Comparison of ENCODE assay signal across 9 cellular contexts in genomic region chr5:83026930-83027687, GRCh38. TPM values are rescaled to one million over a fixed set of nuclear protein-coding genes. Genes with fewer than 3 reads are reported as not detected.
DNase-seq lines count a peak whose midpoint lies in the region; ATAC-seq, FAIRE-seq and TF ChIP-seq lines count a peak whose summit lies in the region.
"Had no signal": no experiment of that assay in that cellular context is flagged by ENCODE, and none has a peak within 500 bp of the region (broad histone marks: within the 10 kb centered on the region; RNA-seq: fewer than 3 reads in every experiment).

No MANE protein-coding gene starts in this region.

- no peak overlapping the region for H3K4me3 ChIP-seq in OCI-LY7 (ENCODE audit: low read depth, low read length, poor library complexity, severe bottlenecking)
- no peak overlapping the region for H3K4me3 ChIP-seq in neural progenitor cell
- H3K4me3 ChIP-seq: skin epidermis had no signal

- H3K9me3 ChIP-seq in OCI-LY7 (ENCODE audit: low read length) (no peaks in the 10 kb centered on the region), neural progenitor cell (ENCODE audit: low read depth) (no peaks in the 10 kb centered on the region)

- no peak overlapping the region for H3K4me3 Mint-ChIP-seq in neural progenitor cell

- H4K20me1 ChIP-seq in OCI-LY7 (ENCODE audit: insufficient read depth, low read length) (no peaks in the 10 kb centered on the region), neural progenitor cell (ENCODE audit: low read depth) (no peaks in the 10 kb centered on the region)

- H3K79me2 ChIP-seq in OCI-LY7 (ENCODE audit: insufficient read depth, low read depth, low read length) (no peaks in the 10 kb centered on the region), neural progenitor cell (ENCODE audit: low read depth) (no peaks in the 10 kb centered on the region)

- no peak overlapping the region for H3K9ac ChIP-seq in neural progenitor cell

- no peak overlapping the region for H3K27ac ChIP-seq in OCI-LY7 (ENCODE audit: low read depth, low read length, poor library complexity, severe bottlenecking)
- no peak overlapping the region for H3K27ac ChIP-seq in neural progenitor cell
- H3K27ac ChIP-seq in foreskin keratinocyte = no peak overlapping the region

- peaks cover 14% of the 10 kb centered on the region for H3F3A ChIP-seq in neural progenitor cell (ENCODE audit: low read depth)

- ATAC-seq in GM19372 (IDR thresholded peaks at IDR 0.05; ENCODE audit: low read depth, unreplicated experiment) (peak; percentile 71), HG02981 (IDR thresholded peaks at IDR 0.05; ENCODE audit: unreplicated experiment) (peak; percentile 91), foreskin keratinocyte (no peak)

- FAIRE-seq in RCC 7860 (lab: Jason Lieb, UNC) (no peak), frontal cortex (lab: Jason Lieb, UNC) (no peak)

- no peaks in the 10 kb centered on the region for H3K36me3 Mint-ChIP-seq in neural progenitor cell

- H3K27me3 ChIP-seq in neural progenitor cell (no peaks in the 10 kb centered on the region), foreskin keratinocyte (no peaks in the 10 kb centered on the region)

- no peaks in the 10 kb centered on the region for H3K9me2 ChIP-seq in OCI-LY7 (ENCODE audit: insufficient read depth, low read length)

- intact Hi-C loops in OCI-LY7 (cut with micrococcal nuclease; ENCODE audit: unreplicated experiment) = no loop called here

- peaks cover 4% of the 10 kb centered on the region for H3K27me3 Mint-ChIP-seq in neural progenitor cell (ENCODE audit: insufficient read depth, low read depth)

- H3K9me3 Mint-ChIP-seq in neural progenitor cell = peaks cover 1% of the 10 kb centered on the region

- DNase-seq in OCI-LY7 (ENCODE audit: low spot score) (peak; percentile 54), neural progenitor cell (ENCODE audit: low spot score) (peak; percentile 7), RCC 7860 (ENCODE audit: low spot score) (no peak), NCI-H748 treated with DMSO at 0.1 percent for 48 hours (lab: John Stamatoyannopoulos, UW) (no peak), foreskin keratinocyte (no peak), frontal cortex (ENCODE audit: low spot score in 2 of 2) (no peak)

- CTCF ChIA-PET in OCI-LY7 (lab: Charles Lee; ENCODE audit: unreplicated experiment) = no interaction called here

- peaks cover 12% of the 10 kb centered on the region for H3K4me1 ChIP-seq in OCI-LY7 (ENCODE audit: insufficient read depth, low read length, poor library complexity, severe bottlenecking)
- H3K4me1 ChIP-seq in neural progenitor cell = peaks cover 17% of the 10 kb centered on the region
- H3K4me1 ChIP-seq in foreskin keratinocyte = no peaks in the 10 kb centered on the region

- no TSS peak for BruUV-seq in OCI-LY7 (replicated peaks; lab: Mats Ljungman, UMichigan)

- TF ChIP-seq CTCF in OCI-LY7 (conservative IDR thresholded peaks at IDR 0.05; ENCODE audit: low read length) = no peak
- TF ChIP-seq CTCF in neural progenitor cell (IDR thresholded peaks at IDR 0.05) = no peak
- no peak for TF ChIP-seq CTCF in foreskin keratinocyte (conservative IDR thresholded peaks at IDR 0.05)

- H3K4me1 Mint-ChIP-seq in neural progenitor cell = peaks cover 32% of the 10 kb centered on the region

- POLR2A ChIA-PET in OCI-LY7 (lab: Charles Lee) = no interaction called here

- H2AFZ ChIP-seq in OCI-LY7 (ENCODE audit: low read length) = peak overlapping the region; percentile 29; the same call in 1 of the 2 replicates
- no peak overlapping the region for H2AFZ ChIP-seq in neural progenitor cell (replicated peaks)

- H3K27ac Mint-ChIP-seq in neural progenitor cell = no peak overlapping the region

- peak overlapping the region; percentile 49 for H3K4me2 ChIP-seq in OCI-LY7 (ENCODE audit: low read length)
- H3K4me2 ChIP-seq in neural progenitor cell = peak overlapping the region; percentile 35

- H3K36me3 ChIP-seq in OCI-LY7 (ENCODE audit: insufficient read depth, low read length) (no peaks in the 10 kb centered on the region), neural progenitor cell (no peaks in the 10 kb centered on the region)

RNA-seq across cellular contexts. Expression of gene TMEM167A, which starts 50.1 kb away (rescaled TPM):
- 17.6 and 20.4 TPM in 2 replicates for total RNA-seq in OCI-LY7 (2014; rRNA removed; shearing (Covaris generic))
- 55.7 and 56.4 TPM in 2 replicates for total RNA-seq in OCI-LY7 (2022)
- total RNA-seq in neural progenitor cell (ENCODE audit: low replicate concordance) = 115 and 185 TPM in 2 replicates
- 58.3 and 61.5 TPM in 2 replicates for total RNA-seq in foreskin keratinocyte
- polyA plus RNA-seq in foreskin keratinocyte = 68.1 and 77.5 TPM in 2 replicates
- total RNA-seq in frontal cortex = 172 TPM

RNA-seq across cellular contexts. Expression of gene XRCC4, which starts 50.2 kb away (rescaled TPM):
- 14.5 and 18.8 TPM in 2 replicates for total RNA-seq in OCI-LY7 (2014; rRNA removed; shearing (Covaris generic))
- total RNA-seq in OCI-LY7 (2022) = 23.3 and 24.3 TPM in 2 replicates
- total RNA-seq in neural progenitor cell (ENCODE audit: low replicate concordance) = 25.3 and 45.6 TPM in 2 replicates
- total RNA-seq in foreskin keratinocyte = 11.1 and 12.2 TPM in 2 replicates
- 8.6 and 10.2 TPM in 2 replicates for polyA plus RNA-seq in foreskin keratinocyte
- 9.4 TPM for total RNA-seq in frontal cortex

Comparison
In these comparisons a context has a peak if more than half of its experiments do, and no peak if none do; other contexts are left out.
1. DNase-seq: peak in OCI-LY7 (single experiment) and neural progenitor cell (single experiment); none in RCC 7860 (single experiment), NCI-H748 treated with DMSO at 0.1 percent for 48 hours (single experiment), foreskin keratinocyte (0 of 2) and frontal cortex (0 of 2).